In genomic region chr2:236977999-236978398, GRCh38 we compare ENCODE assay signal across 25 cellular contexts.
"Had no signal": no experiment of that assay in that cellular context is flagged by ENCODE, and none has a peak within 500 bp of the region (broad histone marks: within the 10 kb centered on the region; RNA-seq: fewer than 3 reads in every experiment).

No MANE protein-coding gene starts in this region.

- H3K4me1 ChIP-seq: esophagus muscularis mucosa, foreskin keratinocyte, gastroesophageal sphincter, right lobe of liver had no signal

- H3K4me1 Mint-ChIP-seq: stimulated activated naive CD8-positive, alpha-beta T cell treated with anti-CD3 and anti-CD28 coated beads, Interleukin-15, amount 100 ng/mL, for 72 hours had no signal

- H3K27me3 ChIP-seq: dorsolateral prefrontal cortex, heart right ventricle, pancreas, right lobe of liver, suprapubic skin, vagina had no signal

- H3K27ac Mint-ChIP-seq: nephron progenitor cell; stimulated activated naive CD8-positive, alpha-beta T cell treated with anti-CD3 and anti-CD28 coated beads, Interleukin-15, amount 100 ng/mL, for 72 hours had no signal

- H3K4me3 ChIP-seq: dorsolateral prefrontal cortex, esophagus muscularis mucosa, gastroesophageal sphincter, heart right ventricle, pancreas, right lobe of liver, suprapubic skin, vagina had no signal

- H3K36me3 ChIP-seq: esophagus muscularis mucosa, gastroesophageal sphincter, heart right ventricle, pancreas, right lobe of liver, suprapubic skin, vagina had no signal

- ATAC-seq: foreskin keratinocyte; gastroesophageal sphincter; left colon; naive thymus-derived CD4-positive, alpha-beta T cell; pancreas; right lobe of liver; stimulated activated naive CD8-positive, alpha-beta T cell treated with anti-CD3 and anti-CD28 coated beads, Interleukin-15, amount 100 ng/mL, for 72 hours had no signal

- H3K4me3 Mint-ChIP-seq: naive thymus-derived CD4-positive, alpha-beta T cell; nephron progenitor cell; stimulated activated naive CD8-positive, alpha-beta T cell treated with anti-CD3 and anti-CD28 coated beads, Interleukin-15, amount 100 ng/mL, for 72 hours had no signal

- H3K9me3 ChIP-seq: pancreas, right lobe of liver, vagina had no signal

- H3K27ac ChIP-seq: dorsolateral prefrontal cortex, esophagus muscularis mucosa, foreskin keratinocyte, gastroesophageal sphincter, heart right ventricle, pancreas, right lobe of liver, suprapubic skin, vagina had no signal

- DNase-seq: dorsolateral prefrontal cortex; effector CD4-positive, alpha-beta T cell; foreskin keratinocyte; heart right ventricle; hippocampal formation; left colon; mesenchymal stem cell; midbrain; naive thymus-derived CD4-positive, alpha-beta T cell; nephron progenitor cell; pancreas; retina; right lobe of liver; small intestine; stimulated activated CD4-positive, alpha-beta T cell treated with anti-CD3 and anti-CD28 coated beads, Interleukin-12 subunit alpha, Interleukin-12 subunit beta, amount 100 ng/mL, for 4 hours; stimulated activated CD4-positive, alpha-beta T cell treated with anti-CD3 and anti-CD28 coated beads, Interleukin-1b, Interleukin-23, amount 100 ng/mL, for 48 hours; stimulated activated CD4-positive, alpha-beta T cell treated with anti-CD3 and anti-CD28 coated beads, Interleukin-4, amount 100 ng/mL, for 1 hour; stimulated activated CD8-positive, alpha-beta memory T cell treated with anti-CD3 and anti-CD28 coated beads, Interleukin-4, amount 100 ng/mL, for 48 hours; stimulated activated naive CD4-positive, alpha-beta T cell; stimulated activated naive CD8-positive, alpha-beta T cell treated with anti-CD3 and anti-CD28 coated beads, Interleukin-15, amount 100 ng/mL, for 72 hours; trophoblast cell had no signal

- H3K27me3 Mint-ChIP-seq: stimulated activated naive CD8-positive, alpha-beta T cell treated with anti-CD3 and anti-CD28 coated beads, Interleukin-15, amount 100 ng/mL, for 72 hours had no signal
